In genomic region chr19:53504903-53505302, GRCh38 we compare ENCODE assay signal across 14 cellular contexts. TPM values are rescaled to one million over a fixed set of nuclear protein-coding genes. Genes with fewer than 3 reads are reported as not detected.
DNase-seq lines count a peak whose midpoint lies in the region; ATAC-seq, FAIRE-seq and TF ChIP-seq lines count a peak whose summit lies in the region.
"Had no signal": no experiment of that assay in that cellular context is flagged by ENCODE, and none has a peak within 500 bp of the region (broad histone marks: within the 10 kb centered on the region; RNA-seq: fewer than 3 reads in every experiment).

No MANE protein-coding gene starts in this region.

- H3K27ac ChIP-seq in heart left ventricle (peak overlapping the region in 5 of 12 donors; percentile 4 to 67 (median 35)), endodermal cell (ENCODE audit: low read depth, low read length) (no peak overlapping the region), upper lobe of left lung (peak overlapping the region; percentile 70 to 82 (median 74))

- TF ChIP-seq POLR2A in heart left ventricle (IDR thresholded peaks at IDR 0.05) (no peak), upper lobe of left lung (IDR thresholded peaks at IDR 0.05) (no peak)

- ATAC-seq in heart left ventricle (peak in 2 of 4 donors; percentile 18 to 20), upper lobe of left lung (ENCODE audit: low FRiP score in 2 of 2) (peak in 1 of 2 donors; percentile 26)
- no peak for ATAC-seq in stimulated activated naive B cell treated with anti-CD40 and anti-IgM and Interleukin-4, amounts not matched to agents 10 μg/mL and 1 μg/mL and 100 μg/mL, for 72 hours (replicated peaks)

- peak in 2 of 4 donors; percentile 63 to 89 for TF ChIP-seq EP300 in upper lobe of left lung (IDR thresholded peaks at IDR 0.05)

- no peak for FAIRE-seq in frontal cortex (lab: Jason Lieb, UNC)

- no peak overlapping the region for H3K9ac ChIP-seq in endodermal cell (ENCODE audit: extremely low read depth, low read length, poor library complexity, severe bottlenecking)

- H3K27me3 Mint-ChIP-seq in endodermal cell (ENCODE audit: insufficient read depth): no peaks in the 10 kb centered on the region
- peaks cover 4% of the 10 kb centered on the region for H3K27me3 Mint-ChIP-seq in nephron progenitor cell (ENCODE audit: low read depth, poor library complexity)
- peaks cover 26 to 50% of the 10 kb centered on the region in 2 donors for H3K27me3 Mint-ChIP-seq in stimulated activated naive B cell treated with anti-CD40 and anti-IgM and Interleukin-4, amounts not matched to agents 10 μg/mL and 1 μg/mL and 100 μg/mL, for 72 hours

- 32 to 49% (median 36%) methylated on average over 6 to 7 of the region's 7 CpGs for WGBS in heart left ventricle, 4 donors
- WGBS in endodermal cell (ENCODE audit: insufficient coverage in 1 of 2, insufficient read length in 1 of 2), 2 experiments: 87 to 100% methylated on average over 2 to 7 of the region's 7 CpGs
- WGBS in upper lobe of left lung, 2 donors: 25 to 36% methylated on average over 7 of the region's 7 CpGs

- peak overlapping the region in 9 of 12 donors; percentile 9 to 50 (median 35) for H3K4me3 ChIP-seq in heart left ventricle
- no peak overlapping the region for H3K4me3 ChIP-seq in endodermal cell (ENCODE audit: low read length)
- peak overlapping the region in 3 of 4 donors; percentile 22 to 40 (median 38) for H3K4me3 ChIP-seq in upper lobe of left lung

- H3K4me1 ChIP-seq in heart left ventricle (peaks cover 0 to 7% (median 0%) of the 10 kb centered on the region in 12 donors), endodermal cell (ENCODE audit: control insufficient read depth, insufficient read depth, low read length) (peaks cover 3% of the 10 kb centered on the region), upper lobe of left lung (peaks cover 0 to 4% (median 1%) of the 10 kb centered on the region in 4 donors)

- no peaks in the 10 kb centered on the region for H3K36me3 ChIP-seq in heart left ventricle
- H3K36me3 ChIP-seq in endodermal cell (ENCODE audit: control insufficient read depth, insufficient read depth, low read length): no peaks in the 10 kb centered on the region
- H3K36me3 ChIP-seq in upper lobe of left lung: no peaks in the 10 kb centered on the region

- no peak for DNase-seq in heart left ventricle
- DNase-seq in cardiac septum (ENCODE audit: low spot score): no peak
- no peak for DNase-seq in endodermal cell
- no peak for DNase-seq in nephron progenitor cell
- no peak for DNase-seq in upper lobe of left lung
- DNase-seq in frontal cortex (ENCODE audit: low spot score in 2 of 2): no peak
- no peak for DNase-seq in stimulated activated naive B cell treated with anti-CD40 and anti-IgM and Interleukin-4, amounts not matched to agents 10 μg/mL and 1 μg/mL and 100 μg/mL, for 72 hours
- DNase-seq in NCI-H345 (lab: John Stamatoyannopoulos, UW): no peak
- DNase-seq: erythroblast; naive B cell; NCI-H1092 treated with DMSO at 0.1 percent for 48 hours; stimulated activated CD4-positive, alpha-beta T cell treated with anti-CD3 and anti-CD28 coated beads, Interleukin-15, amount 100 ng/mL, for 24 hours; stimulated activated CD8-positive, alpha-beta memory T cell treated with anti-CD3 and anti-CD28 coated beads, Interleukin-4, amount 100 ng/mL, for 48 hours; T-cell had no signal

- peaks cover 10% of the 10 kb centered on the region for H3K36me3 Mint-ChIP-seq in endodermal cell (ENCODE audit: low read depth)
- H3K36me3 Mint-ChIP-seq in nephron progenitor cell (ENCODE audit: low read depth): no peaks in the 10 kb centered on the region
- peaks cover 2 to 4% of the 10 kb centered on the region in 2 donors for H3K36me3 Mint-ChIP-seq in stimulated activated naive B cell treated with anti-CD40 and anti-IgM and Interleukin-4, amounts not matched to agents 10 μg/mL and 1 μg/mL and 100 μg/mL, for 72 hours
- H3K36me3 Mint-ChIP-seq: T-cell had no signal

- H3K9me3 Mint-ChIP-seq in endodermal cell: no peaks in the 10 kb centered on the region
- peaks cover 10% of the 10 kb centered on the region for H3K9me3 Mint-ChIP-seq in nephron progenitor cell
- H3K9me3 Mint-ChIP-seq in stimulated activated naive B cell treated with anti-CD40 and anti-IgM and Interleukin-4, amounts not matched to agents 10 μg/mL and 1 μg/mL and 100 μg/mL, for 72 hours: peaks cover 6 to 10% of the 10 kb centered on the region in 2 donors

- peaks cover 0 to 12% (median 2%) of the 10 kb centered on the region in 9 donors for H3K27me3 ChIP-seq in heart left ventricle
- no peaks in the 10 kb centered on the region for H3K27me3 ChIP-seq in endodermal cell (ENCODE audit: control insufficient read depth, insufficient read depth, low read length, poor library complexity, severe bottlenecking)
- no peaks in the 10 kb centered on the region for H3K27me3 ChIP-seq in upper lobe of left lung

- H3K4me3 Mint-ChIP-seq in endodermal cell (peak overlapping the region; percentile 44), nephron progenitor cell (peak overlapping the region; percentile 71)
- H3K4me3 Mint-ChIP-seq in stimulated activated naive B cell treated with anti-CD40 and anti-IgM and Interleukin-4, amounts not matched to agents 10 μg/mL and 1 μg/mL and 100 μg/mL, for 72 hours: no peak overlapping the region

- H3K27ac Mint-ChIP-seq in endodermal cell: no peak overlapping the region
- peak overlapping the region; percentile 88 for H3K27ac Mint-ChIP-seq in nephron progenitor cell
- H3K27ac Mint-ChIP-seq in stimulated activated naive B cell treated with anti-CD40 and anti-IgM and Interleukin-4, amounts not matched to agents 10 μg/mL and 1 μg/mL and 100 μg/mL, for 72 hours: no peak overlapping the region
- H3K27ac Mint-ChIP-seq: naive B cell, T-cell had no signal

- H3K4me1 Mint-ChIP-seq in endodermal cell (peaks cover 27% of the 10 kb centered on the region), nephron progenitor cell (peaks cover 55% of the 10 kb centered on the region)
- H3K4me1 Mint-ChIP-seq in stimulated activated naive B cell treated with anti-CD40 and anti-IgM and Interleukin-4, amounts not matched to agents 10 μg/mL and 1 μg/mL and 100 μg/mL, for 72 hours: no peaks in the 10 kb centered on the region

- intact Hi-C loops in heart left ventricle (cut with DNase I) (loop anchor here in 4 of 10 donors (5.0 to 10.0 kb wide), 2 partner anchors 240 to 242 kb away; no protein-coding TSS in a partner anchor), cardiac septum (cut with DNase I) (loop anchor here (10.0 kb wide), 1 partner anchor 240 kb away; no protein-coding TSS in a partner anchor)

- H3K9me3 ChIP-seq in heart left ventricle (no peaks in the 10 kb centered on the region), endodermal cell (ENCODE audit: control insufficient read depth, low read length) (peaks cover 3% of the 10 kb centered on the region), upper lobe of left lung (no peaks in the 10 kb centered on the region)

- TF ChIP-seq CTCF in heart left ventricle (IDR thresholded peaks at IDR 0.05) (no peak), endodermal cell (conservative IDR thresholded peaks at IDR 0.05) (no peak), nephron progenitor cell (IDR thresholded peaks at IDR 0.05) (no peak), upper lobe of left lung (IDR thresholded peaks at IDR 0.05) (no peak)

RNA-seq across cellular contexts. Expression of gene ZNF331, which starts 33.0 kb away (rescaled TPM):
- 10 to 100 TPM in 6 of 9 donors, 1 to 10 TPM in 3; 7.6 to 25.8 (median 12.3) TPM for total RNA-seq in heart left ventricle
- polyA plus RNA-seq in heart left ventricle: 1 to 10 TPM; 8.0 to 9.0 TPM
- total RNA-seq in cardiac septum: 9.8 TPM
- 10 to 100 TPM; 32.1 to 50.1 TPM for total RNA-seq in endodermal cell
- 30.6 TPM for polyA plus RNA-seq in endodermal cell (2013, experiment 1 of 2)
- polyA plus RNA-seq in endodermal cell (2013, experiment 2 of 2): 30.5 TPM
- 10 to 100 TPM; 26.3 to 80.0 (median 47.1) TPM for total RNA-seq in upper lobe of left lung
- total RNA-seq in frontal cortex: 14.7 TPM

RNA-seq across cellular contexts. Expression of gene ZNF813, which starts 37.4 kb away (rescaled TPM):
- 1 to 10 TPM in 8 of 9 donors, under 1 TPM in 1; 0.82 to 2.5 (median 1.2) TPM for total RNA-seq in heart left ventricle
- under 1 TPM; 0.42 to 0.96 TPM for polyA plus RNA-seq in heart left ventricle
- total RNA-seq in cardiac septum: 0.75 TPM
- 10 to 100 TPM; 38.7 to 58.5 TPM for total RNA-seq in endodermal cell
- polyA plus RNA-seq in endodermal cell (2013, experiment 1 of 2): 15.1 TPM
- polyA plus RNA-seq in endodermal cell (2013, experiment 2 of 2): 13.5 TPM
- total RNA-seq in upper lobe of left lung: 1 to 10 TPM; 2.2 to 8.4 (median 3.1) TPM
- 8.6 TPM for total RNA-seq in frontal cortex

Comparison
In these comparisons a context has a peak if more than half of its experiments do, and no peak if none do; other contexts are left out.
1. H3K4me3 Mint-ChIP-seq: peak in endodermal cell (single experiment) and nephron progenitor cell (single experiment); none in stimulated activated naive B cell treated with anti-CD40 and anti-IgM and Interleukin-4, amounts not matched to agents 10 μg/mL and 1 μg/mL and 100 μg/mL, for 72 hours (0 of 2).